9 cellular contexts compared by ENCODE assay signal in genomic region chr15:68421798-68422402, GRCh38. TPM values are rescaled to one million over a fixed set of nuclear protein-coding genes. Genes with fewer than 3 reads are reported as not detected.
DNase-seq lines count a peak whose midpoint lies in the region; ATAC-seq lines count a peak whose summit lies in the region.
"Had no signal": no experiment of that assay in that cellular context is flagged by ENCODE, and none has a peak within 500 bp of the region (broad histone marks: within the 10 kb centered on the region; RNA-seq: fewer than 3 reads in every experiment).

No MANE protein-coding gene starts in this region.

- DNase-seq in ELR (ENCODE audit: low read depth) (peak; percentile 17), amniotic epithelial cell (ENCODE audit: low read depth) (peak; percentile 46), left lobe of liver (ENCODE audit: low spot score) (peak; percentile 11), ureter (ENCODE audit: low spot score) (peak; percentile 22), NCI-H2171 treated with DMSO at 0.1 percent for 48 hours (lab: John Stamatoyannopoulos, UW) (no peak), globus pallidus (ENCODE audit: low spot score) (no peak)
- DNase-seq: CD4-positive, alpha-beta T cell; stimulated activated CD4-positive, alpha-beta T cell treated with anti-CD3 and anti-CD28 coated beads, Interleukin-12 subunit alpha, Interleukin-12 subunit beta, amount 100 ng/mL, for 4 hours had no signal

- ATAC-seq in left lobe of liver (no peak), HG02973 (IDR thresholded peaks at IDR 0.05; ENCODE audit: unreplicated experiment) (no peak)

RNA-seq across cellular contexts. Expression of gene ITGA11, which starts 10.1 kb away (rescaled TPM):
- total RNA-seq in left lobe of liver (0.88 TPM), ureter (22.8 TPM)

Comparison
In these comparisons a context has a peak if more than half of its experiments do, and no peak if none do; other contexts are left out.
1. DNase-seq: peak in ELR (single experiment), amniotic epithelial cell (single experiment), left lobe of liver (single experiment) and ureter (single experiment); none in NCI-H2171 treated with DMSO at 0.1 percent for 48 hours (single experiment) and globus pallidus (single experiment).
2. RNA of gene ITGA11, which starts 10.1 kb away (total RNA-seq): 22.8 TPM in ureter (single experiment); 0.88 TPM in left lobe of liver (single experiment); every median in the first group is over 10 times any median in the second.